7 cellular contexts compared by ENCODE assay signal in genomic region chrX:40105016-40105790, GRCh38. TPM values are rescaled to one million over a fixed set of nuclear protein-coding genes. Genes with fewer than 3 reads are reported as not detected.
DNase-seq lines count a peak whose midpoint lies in the region; ATAC-seq lines count a peak whose summit lies in the region.

No MANE protein-coding gene starts in this region.

- DNase-seq in HAP-1 (ENCODE audit: low spot score in 2 of 2), result peak; percentile 17 to 60
- peak in 1 of 2 experiments; percentile 59 for DNase-seq in SJSA1 (ENCODE audit: low read depth in 1 of 2, low spot score in 2 of 2)
- peak; percentile 14 for DNase-seq in mucosa of gallbladder (ENCODE audit: low spot score)
- no peak for DNase-seq in mesenteric fat pad (ENCODE audit: low spot score)

- peak overlapping the region; percentile 44 for H3K4me3 ChIP-seq in HAP-1
- peak overlapping the region; percentile 53 for H3K4me3 ChIP-seq in SJSA1
- peak overlapping the region; percentile 62 to 66 for H3K4me3 ChIP-seq in duodenal mucosa (ENCODE audit: low read depth in 1 of 2, low read length in 2 of 2)

- no peaks in the 10 kb centered on the region for H3K9me3 ChIP-seq in ES-I3 (ENCODE audit: control insufficient read depth, insufficient read depth, low read length)
- H3K9me3 ChIP-seq in HAP-1, result no peaks in the 10 kb centered on the region
- H3K9me3 ChIP-seq in SJSA1 (replicated peaks), result no peaks in the 10 kb centered on the region
- no peaks in the 10 kb centered on the region for H3K9me3 ChIP-seq in duodenal mucosa (ENCODE audit: control insufficient read depth in 1 of 2, low read length in 2 of 2)

- H3K27me3 ChIP-seq in HAP-1 (ENCODE audit: low read depth) (no peaks in the 10 kb centered on the region), SJSA1 (replicated peaks) (no peaks in the 10 kb centered on the region), duodenal mucosa (ENCODE audit: control insufficient read depth in 1 of 2, insufficient read depth in 2 of 2, low read length in 2 of 2) (no peaks in the 10 kb centered on the region)

- ATAC-seq in GM21737 (IDR thresholded peaks at IDR 0.05; ENCODE audit: unreplicated experiment), result no peak

- in situ Hi-C loops in HAP-1 (cut with MboI; ENCODE audit: low sequenced_read_pairs), result loop anchor here (5.0 kb wide), 1 partner anchor 42 kb away; no protein-coding TSS in a partner anchor

- peaks cover 7% of the 10 kb centered on the region; the same call in 1 of the 2 replicates for H3K4me1 ChIP-seq in ES-I3 (ENCODE audit: insufficient read depth, low read length)
- peaks cover 52% of the 10 kb centered on the region for H3K4me1 ChIP-seq in HAP-1
- H3K4me1 ChIP-seq in SJSA1 (replicated peaks), result peaks cover 42% of the 10 kb centered on the region
- H3K4me1 ChIP-seq in duodenal mucosa (ENCODE audit: control insufficient read depth in 1 of 2, insufficient read depth in 2 of 2, low read length in 2 of 2), result peaks cover 5 to 9% of the 10 kb centered on the region in 2 donors

- H3K9ac ChIP-seq in ES-I3 (ENCODE audit: low read depth, low read length), result peak overlapping the region; percentile 52; the same call in 1 of the 2 replicates
- H3K9ac ChIP-seq in duodenal mucosa (ENCODE audit: low read depth in 1 of 2, low read length in 2 of 2), result peak overlapping the region; percentile 66 to 72

- no peaks in the 10 kb centered on the region for H3K36me3 ChIP-seq in ES-I3 (ENCODE audit: insufficient read depth, low read length)
- peaks cover 3% of the 10 kb centered on the region for H3K36me3 ChIP-seq in HAP-1 (replicated peaks)
- no peaks in the 10 kb centered on the region for H3K36me3 ChIP-seq in SJSA1
- H3K36me3 ChIP-seq in duodenal mucosa (ENCODE audit: control insufficient read depth in 1 of 2, insufficient read depth in 2 of 2, low read length in 2 of 2), result no peaks in the 10 kb centered on the region

- H3K27ac ChIP-seq in SJSA1 (peak overlapping the region; percentile 72), duodenal mucosa (ENCODE audit: low read depth, low read length) (peak overlapping the region; percentile 81)

RNA-seq across cellular contexts. Expression of gene BCOR, which starts 7.4 kb away (rescaled TPM):
- 26.9 and 37.2 TPM in 2 replicates for total RNA-seq in SJSA1 (2014; rRNA removed; shearing (Covaris generic))
- 25.8 TPM for total RNA-seq in mucosa of gallbladder
- total RNA-seq in mesenteric fat pad, result 20.5 TPM
